In genomic region chr3:123444023-123444422, GRCh38 we compare ENCODE assay signal across 10 cellular contexts. TPM values are rescaled to one million over a fixed set of nuclear protein-coding genes. Genes with fewer than 3 reads are reported as not detected.
DNase-seq lines count a peak whose midpoint lies in the region; ATAC-seq and TF ChIP-seq lines count a peak whose summit lies in the region.
"Had no signal": no experiment of that assay in that cellular context is flagged by ENCODE, and none has a peak within 500 bp of the region (broad histone marks: within the 10 kb centered on the region; RNA-seq: fewer than 3 reads in every experiment).

No MANE protein-coding gene starts in this region.

- CTCF ChIA-PET in activated naive CD4-positive, alpha-beta T cell treated with anti-CD3 and anti-CD28 coated beads for 36 hours (lab: Charles Lee) = interaction anchor here (0.8 to 1.0 kb wide), 2 partner anchors 10 to 13 kb away, joined by 4 read pairs; no protein-coding TSS in a partner anchor

- H3K4me1 ChIP-seq in cardiac muscle cell (ENCODE audit: low read depth) (peaks cover 15% of the 10 kb centered on the region), upper lobe of left lung (peaks cover 5 to 20% (median 10%) of the 10 kb centered on the region in 4 donors)

- no peak overlapping the region for H3K4me3 Mint-ChIP-seq in activated naive CD4-positive, alpha-beta T cell treated with anti-CD3 and anti-CD28 coated beads for 36 hours
- H3K4me3 Mint-ChIP-seq: activated naive CD8-positive, alpha-beta T cell treated with anti-CD3 and anti-CD28 coated beads for 36 hours; stimulated activated naive CD8-positive, alpha-beta T cell treated with anti-CD3 and anti-CD28 coated beads, Interleukin-15, Interleukin-2, amounts not matched to agents 100 ng/mL and 50 ng/mL, for 24 hours had no signal

- H3K27ac Mint-ChIP-seq in activated naive CD4-positive, alpha-beta T cell treated with anti-CD3 and anti-CD28 coated beads for 36 hours = no peak overlapping the region
- H3K27ac Mint-ChIP-seq: activated naive CD8-positive, alpha-beta T cell treated with anti-CD3 and anti-CD28 coated beads for 36 hours; stimulated activated naive CD8-positive, alpha-beta T cell treated with anti-CD3 and anti-CD28 coated beads, Interleukin-15, Interleukin-2, amounts not matched to agents 100 ng/mL and 50 ng/mL, for 24 hours had no signal

- peaks cover 2% of the 10 kb centered on the region for H3K4me1 Mint-ChIP-seq in activated naive CD4-positive, alpha-beta T cell treated with anti-CD3 and anti-CD28 coated beads for 36 hours (ENCODE audit: low read depth)
- H3K4me1 Mint-ChIP-seq: activated naive CD8-positive, alpha-beta T cell treated with anti-CD3 and anti-CD28 coated beads for 36 hours had no signal

- TF ChIP-seq EP300 in upper lobe of left lung (IDR thresholded peaks at IDR 0.05) = no peak

- TF ChIP-seq CTCF in cardiac muscle cell (IDR thresholded peaks at IDR 0.05; ENCODE audit: low read depth, low read length) = no peak
- TF ChIP-seq CTCF in upper lobe of left lung (IDR thresholded peaks at IDR 0.05) = no peak

- H3K9me3 ChIP-seq in cardiac muscle cell (ENCODE audit: low read depth) (no peaks in the 10 kb centered on the region), upper lobe of left lung (no peaks in the 10 kb centered on the region)

- H3K4me3 ChIP-seq in cardiac muscle cell (no peak overlapping the region), upper lobe of left lung (no peak overlapping the region)

- no peaks in the 10 kb centered on the region for H3K9me3 Mint-ChIP-seq in activated naive CD4-positive, alpha-beta T cell treated with anti-CD3 and anti-CD28 coated beads for 36 hours
- H3K9me3 Mint-ChIP-seq: activated naive CD8-positive, alpha-beta T cell treated with anti-CD3 and anti-CD28 coated beads for 36 hours; stimulated activated naive CD8-positive, alpha-beta T cell treated with anti-CD3 and anti-CD28 coated beads, Interleukin-15, Interleukin-2, amounts not matched to agents 100 ng/mL and 50 ng/mL, for 24 hours had no signal

- H3K27me3 ChIP-seq in cardiac muscle cell = peaks cover 9% of the 10 kb centered on the region
- H3K27me3 ChIP-seq in upper lobe of left lung = peaks cover 0 to 17% (median 12%) of the 10 kb centered on the region in 4 donors

- H3K27me3 Mint-ChIP-seq in activated naive CD4-positive, alpha-beta T cell treated with anti-CD3 and anti-CD28 coated beads for 36 hours (ENCODE audit: low read depth) = peaks cover 49% of the 10 kb centered on the region

- ATAC-seq in upper lobe of left lung (ENCODE audit: low FRiP score in 2 of 2) (no peak), GM21381 (IDR thresholded peaks at IDR 0.05; ENCODE audit: unreplicated experiment) (no peak)

- H3K36me3 ChIP-seq in cardiac muscle cell (no peaks in the 10 kb centered on the region), upper lobe of left lung (no peaks in the 10 kb centered on the region)

- 54 to 63% methylated on average over 6 of the region's 6 CpGs for WGBS in upper lobe of left lung, 2 donors

- DNase-seq in M059J (ENCODE audit: low read depth) (peak; percentile 22), NCI-H748 treated with DMSO at 0.1 percent for 48 hours (lab: John Stamatoyannopoulos, UW) (peak; percentile 44), cardiac muscle cell (ENCODE audit: low read depth in 1 of 2, low spot score in 1 of 2) (peak; percentile 20 to 25), pons (ENCODE audit: low spot score) (peak; percentile 69), upper lobe of left lung (no peak), NOMO-1 treated with DMSO at 0.1 percent for 48 hours (lab: John Stamatoyannopoulos, UW; ENCODE audit: unreplicated experiment) (no peak)
- DNase-seq in activated naive CD4-positive, alpha-beta T cell treated with anti-CD3 and anti-CD28 coated beads for 36 hours = no peak
- DNase-seq: activated naive CD8-positive, alpha-beta T cell treated with anti-CD3 and anti-CD28 coated beads for 36 hours had no signal

- no peaks in the 10 kb centered on the region for H3K36me3 Mint-ChIP-seq in activated naive CD4-positive, alpha-beta T cell treated with anti-CD3 and anti-CD28 coated beads for 36 hours (ENCODE audit: low read depth)
- H3K36me3 Mint-ChIP-seq: activated naive CD8-positive, alpha-beta T cell treated with anti-CD3 and anti-CD28 coated beads for 36 hours had no signal

- intact Hi-C loops in activated naive CD4-positive, alpha-beta T cell treated with anti-CD3 and anti-CD28 coated beads for 36 hours (cut with micrococcal nuclease) = no loop called here

- H3K27ac ChIP-seq in cardiac muscle cell (no peak overlapping the region), upper lobe of left lung (no peak overlapping the region)

- no peak for TF ChIP-seq POLR2A in upper lobe of left lung (IDR thresholded peaks at IDR 0.05)

RNA-seq across cellular contexts. Expression of gene ADCY5, which starts 4.9 kb away (rescaled TPM):
- total RNA-seq in M059J (2014; rRNA removed; shearing (Covaris generic)) = not detected in 2 replicates
- total RNA-seq in cardiac muscle cell (47.7 and 93.7 TPM in 2 replicates), upper lobe of left lung (10 to 100 TPM in 2 of 6 donors, 1 to 10 TPM in 4; 2.1 to 23.0 (median 3.2) TPM)
- polyA plus RNA-seq in cardiac muscle cell = 38.4 and 74.0 TPM in 2 replicates
- under 1 TPM in 1 of 2 experiments, not detected in 1; 0.10 TPM for total RNA-seq in activated naive CD4-positive, alpha-beta T cell treated with anti-CD3 and anti-CD28 coated beads for 36 hours
- total RNA-seq: activated naive CD8-positive, alpha-beta T cell treated with anti-CD3 and anti-CD28 coated beads for 36 hours had no signal

Comparison
In these comparisons a context has a peak if more than half of its experiments do, and no peak if none do; other contexts are left out.
1. DNase-seq: peak in M059J (single experiment), NCI-H748 treated with DMSO at 0.1 percent for 48 hours (single experiment), cardiac muscle cell (2 of 2) and pons (single experiment); none in upper lobe of left lung (0 of 2), NOMO-1 treated with DMSO at 0.1 percent for 48 hours (single experiment) and activated naive CD4-positive, alpha-beta T cell treated with anti-CD3 and anti-CD28 coated beads for 36 hours (single experiment).